In genomic region chr18:33157893-33158292, GRCh38 we compare ENCODE assay signal across 1 cellular context.
TF ChIP-seq lines count a peak whose summit lies in the region.

No MANE protein-coding gene starts in this region.

TF ChIP-seq in HepG2, 621 proteins besides CTCF, POLR2A, EP300 and RAD21 (continued from another document):
- no peak for TF ChIP-seq PBX3 (CRISPR knock-in tag; IDR thresholded peaks at IDR 0.05; ENCODE audit: borderline replicate concordance)
- TF ChIP-seq, protein P1, sequence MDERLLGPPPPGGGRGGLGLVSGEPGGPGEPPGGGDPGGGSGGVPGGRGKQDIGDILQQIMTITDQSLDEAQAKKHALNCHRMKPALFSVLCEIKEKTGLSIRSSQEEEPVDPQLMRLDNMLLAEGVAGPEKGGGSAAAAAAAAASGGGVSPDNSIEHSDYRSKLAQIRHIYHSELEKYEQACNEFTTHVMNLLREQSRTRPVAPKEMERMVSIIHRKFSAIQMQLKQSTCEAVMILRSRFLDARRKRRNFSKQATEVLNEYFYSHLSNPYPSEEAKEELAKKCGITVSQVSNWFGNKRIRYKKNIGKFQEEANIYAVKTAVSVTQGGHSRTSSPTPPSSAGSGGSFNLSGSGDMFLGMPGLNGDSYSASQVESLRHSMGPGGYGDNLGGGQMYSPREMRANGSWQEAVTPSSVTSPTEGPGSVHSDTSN (CRISPR knock-in tag; IDR thresholded peaks at IDR 0.05): no peak
- TF ChIP-seq ZNF30 (CRISPR knock-in tag; IDR thresholded peaks at IDR 0.05): no peak
- TF ChIP-seq ZBTB10 (CRISPR knock-in tag; IDR thresholded peaks at IDR 0.05; ENCODE audit: borderline replicate concordance): no peak
- TF ChIP-seq ZNF331 (CRISPR knock-in tag; IDR thresholded peaks at IDR 0.05): no peak
